In the genomic region with DNA sequence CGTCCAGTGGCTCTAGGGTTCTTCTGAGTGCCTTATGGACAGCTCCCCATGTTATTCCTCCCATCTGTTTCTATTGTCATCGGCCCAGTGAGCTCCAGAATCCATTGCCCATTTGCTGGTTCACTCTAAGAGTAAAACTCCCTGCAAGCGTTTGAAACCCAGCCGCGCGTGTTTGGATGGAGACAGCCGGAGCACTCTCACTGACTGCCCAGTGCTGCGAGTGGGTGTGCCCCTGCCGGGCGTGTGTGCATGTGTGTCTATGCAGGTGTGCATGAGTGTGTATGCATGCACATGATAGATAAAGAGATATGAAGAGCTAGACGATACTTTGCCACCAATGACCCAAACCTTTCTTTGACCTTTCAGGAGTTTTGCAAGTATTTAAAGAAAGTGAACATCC, we compare ENCODE assay signal across 30 cellular contexts.
"Had no signal": no experiment of that assay in that cellular context is flagged by ENCODE, and none has a peak within 500 bp of the region (broad histone marks: within the 10 kb centered on the region; RNA-seq: fewer than 3 reads in every experiment).

No MANE protein-coding gene starts in this region.

- H3K4me1 ChIP-seq: adrenal gland, ascending aorta, body of pancreas, breast epithelium had no signal

- H3K36me3 ChIP-seq: adrenal gland, ascending aorta, brain microvascular endothelial cell, breast epithelium, cardiac muscle cell had no signal

- ATAC-seq: activated naive CD4-positive, alpha-beta T cell treated with anti-CD3 and anti-CD28 coated beads, Interleukin-2, amount 50 U/mL, for 72 hours; activated naive CD8-positive, alpha-beta T cell treated with anti-CD3 and anti-CD28 coated beads, Interleukin-2, amount 50 U/mL, for 24 hours; activated T-cell treated with anti-CD3 and anti-CD28 coated beads, Interleukin-2, amount 50 U/mL, for 4 hours; activated T-cell treated with anti-CD3 and anti-CD28 coated beads, Interleukin-2, amount 50 U/mL, for 72 hours; activated T-helper 17 cell treated with anti-CD3 and anti-CD28 coated beads, Interleukin-2, amount 50 U/mL, for 72 hours; body of pancreas had no signal

- H3K27me3 ChIP-seq: adrenal gland, ascending aorta, brain microvascular endothelial cell had no signal

- H3K27ac ChIP-seq: adrenal gland, ascending aorta, body of pancreas, brain microvascular endothelial cell, breast epithelium, cardiac muscle cell had no signal

- DNase-seq: activated effector memory CD4-positive, alpha-beta T cell treated with anti-CD3 and anti-CD28 coated beads, Interleukin-2, amount 50 U/mL, for 16 hours; activated effector memory CD4-positive, alpha-beta T cell treated with Interleukin-2 at 50 U/mL for 16 hours; activated gamma-delta T cell; activated gamma-delta T cell treated with Interleukin-2 at 50 U/mL for 16 hours; activated naive CD4-positive, alpha-beta T cell; activated naive CD4-positive, alpha-beta T cell treated with anti-CD3 and anti-CD28 coated beads for 36 hours; activated naive CD4-positive, alpha-beta T cell treated with anti-CD3 and anti-CD28 coated beads, Interleukin-2, amount 10 ng/mL, durations not matched to agents 7 days and 5 days; activated naive CD4-positive, alpha-beta T cell treated with anti-CD3 and anti-CD28 coated beads, Interleukin-2, amount 50 U/mL, for 16 hours; activated naive CD4-positive, alpha-beta T cell treated with Interleukin-2 at 50 U/mL for 16 hours; activated naive CD8-positive, alpha-beta T cell treated with anti-CD3 and anti-CD28 coated beads for 36 hours; activated naive CD8-positive, alpha-beta T cell treated with anti-CD3 and anti-CD28 coated beads, Interleukin-2, amount 10 ng/mL, durations not matched to agents 7 days and 5 days; activated naive CD8-positive, alpha-beta T cell treated with anti-CD3 and anti-CD28 coated beads, Interleukin-2, amount 50 U/mL, for 24 hours; activated T-cell treated with anti-CD3 and anti-CD28 coated beads for 4 hours; activated T-cell treated with anti-CD3 and anti-CD28 coated beads, Interleukin-2, amount 50 U/mL, for 1 hour; activated T-cell treated with anti-CD3 and anti-CD28 coated beads, Interleukin-2, amount 50 U/mL, for 24 hours; activated T-cell treated with anti-CD3 and anti-CD28 coated beads, Interleukin-2, amount 50 U/mL, for 4 hours; activated T-cell treated with anti-CD3 and anti-CD28 coated beads, Interleukin-2, amount 50 U/mL, for 48 hours; activated T-cell treated with anti-CD3 and anti-CD28 coated beads, Interleukin-2, amount 50 U/mL, for 72 hours; adrenal gland; amygdala; body of pancreas; brain microvascular endothelial cell; caudate nucleus; central memory CD4-positive, alpha-beta T cell; cerebellar nuclear complex had no signal

- H3K9me3 ChIP-seq: adrenal gland, ascending aorta, body of pancreas had no signal

- H3K4me3 ChIP-seq: adrenal gland, ascending aorta, body of pancreas, breast epithelium, cardiac muscle cell had no signal
